Comparison of ENCODE assay signal across 16 cellular contexts in the genomic region with DNA sequence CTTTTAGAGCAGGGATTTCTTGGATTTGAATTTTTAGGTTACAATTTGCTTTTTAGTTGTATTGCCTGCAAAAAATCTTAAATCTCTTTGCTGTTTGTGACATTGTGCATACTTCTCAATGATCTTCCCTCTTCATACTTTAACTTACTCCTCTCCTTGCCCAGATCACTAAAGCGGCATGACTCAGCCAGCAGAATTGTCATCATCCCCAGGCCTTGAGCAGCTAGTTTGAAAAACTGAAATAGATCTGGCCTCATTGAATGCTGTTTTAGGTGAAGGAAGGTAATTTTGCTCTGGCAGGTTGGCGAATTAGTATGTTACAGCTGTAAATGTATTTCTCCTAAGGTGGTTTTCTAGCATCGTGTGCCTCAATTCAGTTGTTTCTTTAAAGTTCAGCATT.
DNase-seq lines count a peak whose midpoint lies in the region; FAIRE-seq and TF ChIP-seq lines count a peak whose summit lies in the region.
"Had no signal": no experiment of that assay in that cellular context is flagged by ENCODE, and none has a peak within 500 bp of the region (broad histone marks: within the 10 kb centered on the region; RNA-seq: fewer than 3 reads in every experiment).

No MANE protein-coding gene starts in this region.

- DNase-seq in D721Med (ENCODE audit: insufficient read length, low spot score) (no peak), G401 (ENCODE audit: low spot score) (peak; percentile 18), caudate nucleus (lab: John Stamatoyannopoulos, UW) (peak in 6 of 61 donors; percentile 10 to 66 (median 36)), NCI-H1048 (lab: John Stamatoyannopoulos, UW) (no peak), H4 (ENCODE audit: low spot score) (no peak), osteocyte (ENCODE audit: extremely low spot score, unreplicated experiment) (no peak)
- DNase-seq: BE2C; CD4-positive, alpha-beta memory T cell; COR-L47; H7; IMR-90 had no signal

- peaks cover 3% of the 10 kb centered on the region for H3K9me3 Mint-ChIP-seq in osteocyte (ENCODE audit: unreplicated experiment)

- no CpG with 5 or more reads among the region's 3 CpGs for WGBS in mesodermal cell (ENCODE audit: insufficient coverage in 2 of 2), 2 experiments

- H3K4me1 ChIP-seq in mesodermal cell (ENCODE audit: control insufficient read depth, insufficient read depth, low read length, poor library complexity, severe bottlenecking) = peaks cover 10% of the 10 kb centered on the region
- H3K4me1 ChIP-seq: A549, BE2C had no signal

- no peak overlapping the region for H3K27ac Mint-ChIP-seq in osteocyte (ENCODE audit: unreplicated experiment)
- H3K27ac Mint-ChIP-seq: CD4-positive, alpha-beta memory T cell had no signal

- no peaks in the 10 kb centered on the region for H3K36me3 ChIP-seq in mesodermal cell (ENCODE audit: control insufficient read depth, insufficient read depth, low read length)
- H3K36me3 ChIP-seq: BE2C had no signal

- TF ChIP-seq CTCF in D721Med (IDR thresholded peaks at IDR 0.05; ENCODE audit: insufficient read depth, missing control alignments) (no peak), osteocyte (IDR thresholded peaks at IDR 0.05) (no peak)

- FAIRE-seq in D721Med (lab: Jason Lieb, UNC) = peak; percentile 6
- FAIRE-seq: A549, GM12878, GM18507 had no signal

- no peaks in the 10 kb centered on the region for H3K4me1 Mint-ChIP-seq in osteocyte (ENCODE audit: unreplicated experiment)
- H3K4me1 Mint-ChIP-seq: CD4-positive, alpha-beta memory T cell had no signal

- H3K4me3 ChIP-seq in mesodermal cell (ENCODE audit: extremely low read depth, insufficient read depth, low read length, poor library complexity, severe bottlenecking) = no peak overlapping the region
- H3K4me3 ChIP-seq: A549, GM12878 had no signal

- in situ Hi-C loops in G401 (cut with HindIII; ENCODE audit: low sequenced_read_pairs) = no loop called here

- no peaks in the 10 kb centered on the region for H3K36me3 Mint-ChIP-seq in osteocyte (ENCODE audit: unreplicated experiment)
- H3K36me3 Mint-ChIP-seq: CD4-positive, alpha-beta memory T cell had no signal

- H3K27ac ChIP-seq in caudate nucleus (ENCODE audit: low read depth, low read length) (peak overlapping the region; percentile 13), mesodermal cell (ENCODE audit: low read depth, low read length, severe bottlenecking) (peak overlapping the region; percentile 76)
- H3K27ac ChIP-seq: A549, C4-2B had no signal

- no peaks in the 10 kb centered on the region for H3K9me3 ChIP-seq in mesodermal cell (ENCODE audit: control insufficient read depth, low read length)
- H3K9me3 ChIP-seq: A549, BE2C had no signal

- no peak overlapping the region for H3K4me3 Mint-ChIP-seq in osteocyte (ENCODE audit: unreplicated experiment)
- H3K4me3 Mint-ChIP-seq: CD4-positive, alpha-beta memory T cell had no signal

- H3K27me3 Mint-ChIP-seq in osteocyte (ENCODE audit: unreplicated experiment) = no peaks in the 10 kb centered on the region
